9 cellular contexts compared by ENCODE assay signal in the genomic region with DNA sequence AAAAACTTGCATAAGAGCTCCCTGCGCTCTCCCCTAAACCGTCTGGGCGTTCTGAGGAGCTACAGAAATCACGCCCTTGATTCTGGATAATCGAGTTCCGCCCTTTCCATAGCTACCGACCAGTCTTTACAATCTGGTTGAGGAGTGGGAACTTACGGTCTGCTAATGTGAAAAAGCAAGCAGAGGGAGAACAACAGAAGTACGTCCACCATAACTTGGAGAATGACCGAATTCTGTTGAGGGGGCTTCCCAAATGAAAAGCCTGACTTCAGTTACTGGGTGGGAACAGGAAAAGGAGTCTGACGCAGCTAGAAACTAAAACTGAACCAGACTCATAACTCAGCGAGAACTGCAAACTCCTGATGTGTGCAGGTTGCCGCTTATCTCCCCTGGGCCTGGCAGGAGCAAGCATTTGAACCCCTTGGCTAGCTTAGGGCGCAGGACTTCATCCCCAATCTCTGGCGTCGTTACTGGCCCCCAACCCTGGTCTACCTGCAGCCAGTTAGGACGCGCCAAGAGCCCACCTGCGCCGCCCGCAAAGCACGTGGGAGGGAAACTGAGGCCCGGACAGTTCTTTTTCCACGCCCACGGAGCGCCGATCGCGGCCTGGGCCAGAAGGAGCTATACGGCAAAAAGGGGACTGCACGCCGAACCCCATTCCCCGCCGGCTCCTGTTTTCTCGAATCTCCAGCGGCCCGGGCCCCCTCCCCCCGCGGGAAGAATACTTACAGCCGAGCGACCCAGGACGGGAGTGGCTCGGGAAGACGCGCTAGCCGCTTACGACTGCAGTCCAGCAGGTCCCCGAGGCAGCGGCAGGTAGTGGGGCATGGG. TPM values are rescaled to one million over a fixed set of nuclear protein-coding genes. Genes with fewer than 3 reads are reported as not detected.
A peak's percentile ranks its signal among the peaks of the same experiment; 100 is the strongest.
DNase-seq lines count a peak whose midpoint lies in the region; ATAC-seq, FAIRE-seq and TF ChIP-seq lines count a peak whose summit lies in the region.
"Had no signal": no experiment of that assay in that cellular context is flagged by ENCODE, and none has a peak within 500 bp of the region (broad histone marks: within the 10 kb centered on the region; RNA-seq: fewer than 3 reads in every experiment).

No MANE protein-coding gene starts in this region.

- BruUV-seq in A673 (replicated peaks; lab: Mats Ljungman, UMichigan): no TSS peak
- TSS peak; percentile 29 for BruUV-seq in MCF 10A (replicated peaks; lab: Mats Ljungman, UMichigan)

- intact Hi-C loops in A673 (cut with micrococcal nuclease; ENCODE audit: unreplicated experiment) (loop anchor here (5.0 kb wide), 1 partner anchor 377 kb away; no protein-coding TSS in a partner anchor), MCF 10A (cut with micrococcal nuclease) (loop anchor here (1.0 to 10.0 kb wide), 7 partner anchors 42 to 573 kb away; no protein-coding TSS in a partner anchor), kidney (cut with DNase I) (no loop called here)

- H3K36me3 Mint-ChIP-seq in MCF 10A (ENCODE audit: insufficient read depth, unreplicated experiment): peaks cover 9% of the 10 kb centered on the region

- POLR2A ChIA-PET in A673 (lab: Charles Lee; ENCODE audit: low non-redundant PET): no interaction called here
- POLR2A ChIA-PET in MCF 10A (lab: Yijun Ruan, JAX): interaction anchor here (0.6 to 18.1 kb wide), 30 partner anchors 8 to 1032 kb away, joined by 3 to 655 read pairs (median 4); no protein-coding TSS in a partner anchor

- H3K9ac ChIP-seq in kidney (ENCODE audit: low read length in 2 of 2) (peak overlapping the region; percentile 84 to 88), subcutaneous abdominal adipose tissue (ENCODE audit: low read length in 5 of 5) (peak overlapping the region; percentile 76 to 94 (median 88))

- no peaks in the 10 kb centered on the region for H3K9me3 Mint-ChIP-seq in MCF 10A (ENCODE audit: unreplicated experiment)
- H3K9me3 Mint-ChIP-seq: dendritic cell treated with granulocyte-macrophage colony-stimulating factor and Interleukin-4, amounts not matched to agents 40 ng/mL and 50 ng/mL, for 4 days had no signal

- DNase-seq in A673 (ENCODE audit: low spot score): peak; percentile 68
- DNase-seq in MG63: peak; percentile 32
- peak; percentile 67 for DNase-seq in MCF 10A (ENCODE audit: unreplicated experiment)
- no peak for DNase-seq in kidney
- DNase-seq in amniotic stem cell (lab: John Stamatoyannopoulos, UW): no peak
- DNase-seq in stimulated activated CD4-positive, alpha-beta T cell treated with anti-CD3 and anti-CD28 coated beads, Interleukin-4, amount 100 ng/mL, for 4 hours: no peak

- FAIRE-seq in kidney (lab: Jason Lieb, UNC): no peak

- peak; percentile 33 for ATAC-seq in GM18909 (IDR thresholded peaks at IDR 0.05; ENCODE audit: poor library complexity, unreplicated experiment)

- peak overlapping the region; percentile 67 for H3K4me3 ChIP-seq in A673 (ENCODE audit: low read depth, low read length, poor library complexity, severe bottlenecking)
- peak overlapping the region; percentile 81 for H3K4me3 ChIP-seq in MG63
- H3K4me3 ChIP-seq in kidney (ENCODE audit: low read length in 2 of 2): peak overlapping the region; percentile 82 to 89
- H3K4me3 ChIP-seq in subcutaneous abdominal adipose tissue (ENCODE audit: low read depth in 1 of 5, low read length in 5 of 5): peak overlapping the region; percentile 95 to 99 (median 98)

- H3K36me3 ChIP-seq in A673 (ENCODE audit: insufficient read depth, low read length, poor library complexity, severe bottlenecking) (no peaks in the 10 kb centered on the region), MG63 (no peaks in the 10 kb centered on the region), kidney (ENCODE audit: control insufficient read depth in 1 of 2, insufficient read depth in 2 of 2, low read length in 2 of 2) (no peaks in the 10 kb centered on the region), subcutaneous abdominal adipose tissue (ENCODE audit: control insufficient read depth in 5 of 5, insufficient read depth in 5 of 5, low read length in 5 of 5) (no peaks in the 10 kb centered on the region)

- peak overlapping the region; percentile 98 for H3K27ac Mint-ChIP-seq in MCF 10A (ENCODE audit: low read depth, unreplicated experiment)
- H3K27ac Mint-ChIP-seq: dendritic cell treated with granulocyte-macrophage colony-stimulating factor and Interleukin-4, amounts not matched to agents 40 ng/mL and 50 ng/mL, for 4 days had no signal

- H3K27ac ChIP-seq in A673 (ENCODE audit: low read depth, low read length, poor library complexity, severe bottlenecking): peak overlapping the region; percentile 77
- peak overlapping the region; percentile 83 to 96 for H3K27ac ChIP-seq in kidney (ENCODE audit: low read depth in 2 of 2, low read length in 2 of 2)
- H3K27ac ChIP-seq in subcutaneous abdominal adipose tissue (ENCODE audit: low read depth, low read length): peak overlapping the region; percentile 95

- TF ChIP-seq CTCF in A673 (conservative IDR thresholded peaks at IDR 0.05; ENCODE audit: low read depth, low read length) (no peak), MCF 10A (IDR thresholded peaks at IDR 0.05; ENCODE audit: unreplicated experiment) (no peak), kidney (IDR thresholded peaks at IDR 0.05; ENCODE audit: borderline replicate concordance, extremely low read depth, insufficient read depth) (no peak)

- CTCF ChIA-PET in A673 (lab: Charles Lee): no interaction called here
- CTCF ChIA-PET in MCF 10A (lab: Yijun Ruan, JAX): interaction anchor here (0.6 to 2.3 kb wide), 5 partner anchors 12 to 160 kb away, joined by 3 to 8 read pairs (median 5); no protein-coding TSS in a partner anchor

- H3K9me3 ChIP-seq in A673 (ENCODE audit: low read depth, low read length, poor library complexity, severe bottlenecking): no peaks in the 10 kb centered on the region
- H3K9me3 ChIP-seq in MG63: no peaks in the 10 kb centered on the region
- no peaks in the 10 kb centered on the region for H3K9me3 ChIP-seq in kidney (ENCODE audit: control insufficient read depth in 1 of 2, low read length in 2 of 2)
- no peaks in the 10 kb centered on the region for H3K9me3 ChIP-seq in subcutaneous abdominal adipose tissue (ENCODE audit: control insufficient read depth in 5 of 5, low read length in 5 of 5)

- peak overlapping the region; percentile 94 for H3K4me3 Mint-ChIP-seq in MCF 10A (ENCODE audit: unreplicated experiment)

- H3K27me3 ChIP-seq in A673 (replicated peaks; ENCODE audit: insufficient read depth, low read depth, low read length, poor library complexity) (no peaks in the 10 kb centered on the region), MG63 (no peaks in the 10 kb centered on the region), subcutaneous abdominal adipose tissue (ENCODE audit: control insufficient read depth in 5 of 5, insufficient read depth in 4 of 5, low read length in 5 of 5) (no peaks in the 10 kb centered on the region)

- H3K4me1 ChIP-seq in A673 (ENCODE audit: insufficient read depth, low read length, poor library complexity, severe bottlenecking): peaks cover 30% of the 10 kb centered on the region
- H3K4me1 ChIP-seq in kidney (ENCODE audit: control insufficient read depth in 1 of 2, insufficient read depth in 1 of 2, low read depth in 1 of 2, low read length in 2 of 2): peaks cover 0 to 6% of the 10 kb centered on the region in 2 donors
- H3K4me1 ChIP-seq in subcutaneous abdominal adipose tissue (ENCODE audit: control insufficient read depth in 5 of 5, insufficient read depth in 5 of 5, low read length in 5 of 5): peaks cover 0 to 54% (median 34%) of the 10 kb centered on the region in 5 donors

- peaks cover 31% of the 10 kb centered on the region for H3K4me1 Mint-ChIP-seq in MCF 10A (ENCODE audit: insufficient read depth, unreplicated experiment)

- no peaks in the 10 kb centered on the region for H3K27me3 Mint-ChIP-seq in MCF 10A (ENCODE audit: insufficient read depth, unreplicated experiment)

RNA-seq across cellular contexts. Expression of a gene that starts 0.8 kb away (rescaled TPM):
- 13.4 and 13.6 TPM in 2 replicates for total RNA-seq in A673 (2021)
- total RNA-seq in MG63 (2014; rRNA removed; shearing (Covaris generic); ENCODE audit: low replicate concordance): 20.9 and 28.5 TPM in 2 replicates
- total RNA-seq in MCF 10A (2022): 26.5 and 41.5 TPM in 2 replicates
- 40.5 TPM for total RNA-seq in kidney
- polyA plus RNA-seq in kidney (ENCODE audit: insufficient read depth, low read depth, low replicate concordance): 4.4 TPM

Comparison
In these comparisons a context has a peak if more than half of its experiments do, and no peak if none do; other contexts are left out.
1. DNase-seq: peak in A673 (single experiment), MG63 (single experiment) and MCF 10A (single experiment); none in kidney (single experiment), amniotic stem cell (single experiment) and stimulated activated CD4-positive, alpha-beta T cell treated with anti-CD3 and anti-CD28 coated beads, Interleukin-4, amount 100 ng/mL, for 4 hours (0 of 2).
2. Peak in every context shown above with its lines, with median percentiles within 50 percentile points of each other: H3K27ac ChIP-seq and H3K4me3 ChIP-seq.